Comparison of ENCODE assay signal across 6 cellular contexts in genomic region chr1:49842596-49842995, GRCh38.
"Had no signal": no experiment of that assay in that cellular context is flagged by ENCODE, and none has a peak within 500 bp of the region (broad histone marks: within the 10 kb centered on the region; RNA-seq: fewer than 3 reads in every experiment).

No MANE protein-coding gene starts in this region.

- DNase-seq: IMR-90, KBM-7 had no signal

- H3K27ac Mint-ChIP-seq: IgD-negative memory B cell had no signal

- H3K27ac ChIP-seq: HL-60 had no signal

- H3K4me3 Mint-ChIP-seq: IgD-negative memory B cell had no signal

- H3K4me1 Mint-ChIP-seq: IgD-negative memory B cell had no signal

- ATAC-seq: K562 had no signal

- FAIRE-seq: HTR-8/SVneo, K562 had no signal

- H3K4me3 ChIP-seq: K562 had no signal
